16 cellular contexts compared by ENCODE assay signal in genomic region chr14:52922656-52923055, GRCh38. TPM values are rescaled to one million over a fixed set of nuclear protein-coding genes. Genes with fewer than 3 reads are reported as not detected.
DNase-seq lines count a peak whose midpoint lies in the region; ATAC-seq and TF ChIP-seq lines count a peak whose summit lies in the region.
"Had no signal": no experiment of that assay in that cellular context is flagged by ENCODE, and none has a peak within 500 bp of the region (broad histone marks: within the 10 kb centered on the region; RNA-seq: fewer than 3 reads in every experiment).

No MANE protein-coding gene starts in this region.

- H3K27ac Mint-ChIP-seq in endodermal cell (peak overlapping the region; percentile 16), T-helper 17 cell (no peak overlapping the region)
- H3K27ac Mint-ChIP-seq: activated B cell treated with CpG ODN at 0.5 μM for 24 hours; activated naive CD8-positive, alpha-beta T cell treated with anti-CD3 and anti-CD28 coated beads for 36 hours; dendritic cell treated with granulocyte-macrophage colony-stimulating factor and Interleukin-4, amounts not matched to agents 40 ng/mL and 50 ng/mL, for 4 days; stimulated activated effector memory CD8-positive, alpha-beta T cell treated with anti-CD3 and anti-CD28 coated beads, Interleukin-12 subunit alpha, Interleukin-12 subunit beta, amount 100 ng/mL, for 72 hours had no signal

- no peak overlapping the region for H2BK5ac ChIP-seq in trophoblast cell (ENCODE audit: low read depth, low read length, poor library complexity)

- H4K8ac ChIP-seq in trophoblast cell (ENCODE audit: low read depth, low read length), result no peak overlapping the region

- no peaks in the 10 kb centered on the region for H3K9me3 Mint-ChIP-seq in endodermal cell
- H3K9me3 Mint-ChIP-seq: activated B cell treated with CpG ODN at 0.5 μM for 24 hours; activated naive CD8-positive, alpha-beta T cell treated with anti-CD3 and anti-CD28 coated beads for 36 hours; dendritic cell treated with granulocyte-macrophage colony-stimulating factor and Interleukin-4, amounts not matched to agents 40 ng/mL and 50 ng/mL, for 4 days; immature natural killer cell; stimulated activated effector memory CD8-positive, alpha-beta T cell treated with anti-CD3 and anti-CD28 coated beads, Interleukin-12 subunit alpha, Interleukin-12 subunit beta, amount 100 ng/mL, for 72 hours had no signal

- H3K4me2 ChIP-seq in trophoblast cell (ENCODE audit: low read length), result no peak overlapping the region

- H3K9me3 ChIP-seq in endodermal cell (ENCODE audit: control insufficient read depth, low read length) (no peaks in the 10 kb centered on the region), trophoblast cell (ENCODE audit: insufficient read depth, low read depth, low read length) (no peaks in the 10 kb centered on the region), T-helper 17 cell (ENCODE audit: control insufficient read depth, low read length, poor library complexity, severe bottlenecking) (no peaks in the 10 kb centered on the region)

- peaks cover 2% of the 10 kb centered on the region for H3K79me2 ChIP-seq in trophoblast cell (ENCODE audit: control insufficient read depth, insufficient read depth, low read length, poor library complexity)

- H3K23ac ChIP-seq in trophoblast cell (ENCODE audit: low read length), result no peak overlapping the region

- H3K27me3 ChIP-seq in endodermal cell (ENCODE audit: control insufficient read depth, insufficient read depth, low read length, poor library complexity, severe bottlenecking) (no peaks in the 10 kb centered on the region), trophoblast cell (ENCODE audit: insufficient read depth, low read length) (no peaks in the 10 kb centered on the region)

- no peak overlapping the region for H3K14ac ChIP-seq in trophoblast cell (ENCODE audit: low read length)

- WGBS in endodermal cell (ENCODE audit: insufficient coverage in 1 of 2, insufficient read length in 1 of 2), 2 experiments, result 98 to 100% methylated on average over 3 to 4 of the region's 4 CpGs
- WGBS in trophoblast cell (ENCODE audit: extremely low coverage, insufficient coverage, insufficient read length), result no CpG with 5 or more reads among the region's 4 CpGs

- DNase-seq in Daoy (ENCODE audit: low read depth), result peak; percentile 46
- DNase-seq in NCI-H226, result peak; percentile 38
- DNase-seq in endodermal cell, result no peak
- peak; percentile 59 to 81 for DNase-seq in trophoblast cell
- DNase-seq in NCI-H2081 (lab: John Stamatoyannopoulos, UW), result no peak
- no peak for DNase-seq in COLO668 (lab: John Stamatoyannopoulos, UW; ENCODE audit: unreplicated experiment)
- no peak for DNase-seq in T-helper 17 cell
- DNase-seq: activated B cell treated with CpG ODN at 0.5 μM for 24 hours; activated naive CD8-positive, alpha-beta T cell treated with anti-CD3 and anti-CD28 coated beads for 36 hours; C1 segment of cervical spinal cord; GF-D8; immature natural killer cell; stimulated activated CD4-positive, alpha-beta T cell treated with anti-CD3 and anti-CD28 coated beads, Interleukin-4, amount 100 ng/mL, for 24 hours had no signal

- H3K4me3 ChIP-seq in endodermal cell (ENCODE audit: low read length) (no peak overlapping the region), trophoblast cell (ENCODE audit: low read depth, low read length) (no peak overlapping the region)

- no peak overlapping the region for H3K4ac ChIP-seq in trophoblast cell (ENCODE audit: low read depth, low read length)

- H3K27me3 Mint-ChIP-seq in endodermal cell (ENCODE audit: insufficient read depth) (no peaks in the 10 kb centered on the region), T-helper 17 cell (no peaks in the 10 kb centered on the region)
- H3K27me3 Mint-ChIP-seq: activated B cell treated with CpG ODN at 0.5 μM for 24 hours; activated naive CD8-positive, alpha-beta T cell treated with anti-CD3 and anti-CD28 coated beads for 36 hours; dendritic cell treated with granulocyte-macrophage colony-stimulating factor and Interleukin-4, amounts not matched to agents 40 ng/mL and 50 ng/mL, for 4 days had no signal

- H2BK120ac ChIP-seq in trophoblast cell (ENCODE audit: insufficient read depth, low read length, poor library complexity), result no peak overlapping the region

- H3K4me3 Mint-ChIP-seq in endodermal cell (no peak overlapping the region), T-helper 17 cell (no peak overlapping the region)
- H3K4me3 Mint-ChIP-seq: activated B cell treated with CpG ODN at 0.5 μM for 24 hours; activated naive CD8-positive, alpha-beta T cell treated with anti-CD3 and anti-CD28 coated beads for 36 hours; dendritic cell treated with granulocyte-macrophage colony-stimulating factor and Interleukin-4, amounts not matched to agents 40 ng/mL and 50 ng/mL, for 4 days; immature natural killer cell; stimulated activated effector memory CD8-positive, alpha-beta T cell treated with anti-CD3 and anti-CD28 coated beads, Interleukin-12 subunit alpha, Interleukin-12 subunit beta, amount 100 ng/mL, for 72 hours had no signal

- peaks cover 31% of the 10 kb centered on the region for H3K36me3 Mint-ChIP-seq in endodermal cell (ENCODE audit: low read depth)
- peaks cover 2% of the 10 kb centered on the region for H3K36me3 Mint-ChIP-seq in T-helper 17 cell (ENCODE audit: low read depth)
- H3K36me3 Mint-ChIP-seq: activated naive CD8-positive, alpha-beta T cell treated with anti-CD3 and anti-CD28 coated beads for 36 hours; immature natural killer cell; stimulated activated effector memory CD8-positive, alpha-beta T cell treated with anti-CD3 and anti-CD28 coated beads, Interleukin-12 subunit alpha, Interleukin-12 subunit beta, amount 100 ng/mL, for 72 hours had no signal

- TF ChIP-seq CTCF in endodermal cell (conservative IDR thresholded peaks at IDR 0.05), result no peak

- H3K4me1 ChIP-seq in endodermal cell (ENCODE audit: control insufficient read depth, insufficient read depth, low read length) (peaks cover 9% of the 10 kb centered on the region), trophoblast cell (ENCODE audit: control insufficient read depth in 1 of 2, insufficient read depth in 2 of 2, low read length in 2 of 2) (peaks cover 0 to 6% of the 10 kb centered on the region in 2 experiments)

- no peaks in the 10 kb centered on the region for H3K79me1 ChIP-seq in trophoblast cell (ENCODE audit: low read length)

- H3K27ac ChIP-seq in endodermal cell (ENCODE audit: low read depth, low read length), result no peak overlapping the region
- no peak overlapping the region for H3K27ac ChIP-seq in trophoblast cell (ENCODE audit: low read depth, low read length)

- peaks cover 46% of the 10 kb centered on the region for H3K36me3 ChIP-seq in endodermal cell (ENCODE audit: control insufficient read depth, insufficient read depth, low read length)
- H3K36me3 ChIP-seq in trophoblast cell (ENCODE audit: control insufficient read depth in 1 of 2, insufficient read depth in 2 of 2, low read length in 2 of 2), result peaks cover 0 to 2% of the 10 kb centered on the region in 2 experiments

- H2BK12ac ChIP-seq in trophoblast cell (ENCODE audit: low read length), result no peak overlapping the region

- no peak overlapping the region for H4K91ac ChIP-seq in trophoblast cell (ENCODE audit: low read depth, low read length)

- no peak overlapping the region for H3K18ac ChIP-seq in trophoblast cell (ENCODE audit: low read length)

- H2AK5ac ChIP-seq in trophoblast cell (ENCODE audit: low read length), result no peak overlapping the region

- ATAC-seq in HG02588 (IDR thresholded peaks at IDR 0.05; ENCODE audit: unreplicated experiment), result no peak
- ATAC-seq in T-helper 17 cell, result no peak
- ATAC-seq: stimulated activated effector memory CD8-positive, alpha-beta T cell treated with anti-CD3 and anti-CD28 coated beads, Interleukin-12 subunit alpha, Interleukin-12 subunit beta, amount 100 ng/mL, for 72 hours had no signal

- no peak overlapping the region for H2AFZ ChIP-seq in trophoblast cell (ENCODE audit: insufficient read depth, low read length, poor library complexity)

- H3K9ac ChIP-seq in endodermal cell (ENCODE audit: extremely low read depth, low read length, poor library complexity, severe bottlenecking) (no peak overlapping the region), trophoblast cell (ENCODE audit: low read length) (no peak overlapping the region)

- peaks cover 57% of the 10 kb centered on the region for H3K4me1 Mint-ChIP-seq in endodermal cell
- peaks cover 19% of the 10 kb centered on the region for H3K4me1 Mint-ChIP-seq in T-helper 17 cell

- no peak overlapping the region for H4K12ac ChIP-seq in trophoblast cell (ENCODE audit: low read depth, low read length)

RNA-seq across cellular contexts. Expression of gene FERMT2, which starts 28.2 kb away (rescaled TPM):
- 121 and 131 TPM in 2 replicates for total RNA-seq in Daoy (2014; rRNA removed; shearing (Covaris generic))
- 100 to 1,000 TPM; 350 to 377 TPM for total RNA-seq in endodermal cell
- 103 TPM for polyA plus RNA-seq in endodermal cell (2013, experiment 1 of 2)
- polyA plus RNA-seq in endodermal cell (2013, experiment 2 of 2), result 104 TPM
- polyA plus RNA-seq in trophoblast cell (2013), result 83.9 and 88.7 TPM in 2 replicates
- total RNA-seq in T-helper 17 cell, result 1 to 10 TPM in 1 of 2 donors, under 1 TPM in 1; 0.78 to 3.6 TPM
- polyA plus RNA-seq: immature natural killer cell had no signal

Comparison
In these comparisons a context has a peak if more than half of its experiments do, and no peak if none do; other contexts are left out.
1. DNase-seq: peak in Daoy (single experiment), NCI-H226 (single experiment) and trophoblast cell (2 of 2); none in endodermal cell (single experiment), NCI-H2081 (0 of 2), COLO668 (single experiment) and T-helper 17 cell (0 of 3).
2. RNA of gene FERMT2, which starts 28.2 kb away (total RNA-seq): 350 to 377 TPM in endodermal cell and 121 to 131 TPM in Daoy; 0.78 to 3.6 TPM in T-helper 17 cell; every median in the first group is over 10 times any median in the second.